Comparison of ENCODE assay signal across 9 cellular contexts in the genomic region with DNA sequence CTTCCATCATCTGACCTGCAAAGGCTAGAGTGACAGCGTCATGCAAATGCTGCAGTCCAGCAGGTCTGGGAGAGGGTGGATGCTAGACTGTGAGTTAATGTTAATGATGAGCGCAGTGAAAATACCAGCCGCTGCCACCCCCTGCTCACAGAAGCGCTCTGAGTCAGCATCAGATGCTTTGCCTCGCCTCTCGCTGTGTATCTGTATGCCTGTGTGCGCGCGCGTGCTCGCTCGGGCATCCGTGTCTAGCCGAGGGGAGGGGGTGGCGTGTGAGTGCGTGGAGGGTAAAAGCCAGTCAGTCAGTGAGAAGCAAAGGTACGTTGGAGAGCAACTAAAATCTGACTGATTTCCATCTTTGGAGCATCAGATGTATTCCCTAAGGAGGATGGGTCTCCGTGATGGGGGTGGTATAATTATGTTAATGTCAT.
DNase-seq lines count a peak whose midpoint lies in the region; TF ChIP-seq lines count a peak whose summit lies in the region.
"Had no signal": no experiment of that assay in that cellular context is flagged by ENCODE, and none has a peak within 500 bp of the region (broad histone marks: within the 10 kb centered on the region; RNA-seq: fewer than 3 reads in every experiment).

No MANE protein-coding gene starts in this region.

- H3K4me3 Mint-ChIP-seq in type B pancreatic cell, result no peak overlapping the region
- H3K4me3 Mint-ChIP-seq: dendritic cell treated with granulocyte-macrophage colony-stimulating factor and Interleukin-4, amounts not matched to agents 40 ng/mL and 50 ng/mL, for 4 days had no signal

- 8 to 12% methylated on average over 18 of the region's 18 CpGs for WGBS in ectodermal cell, 2 experiments
- 6 to 10% methylated on average over 18 of the region's 18 CpGs for WGBS in lower leg skin, 2 donors

- H3K9me3 ChIP-seq in ectodermal cell (ENCODE audit: control insufficient read depth, low read length), result no peaks in the 10 kb centered on the region

- H3K27me3 ChIP-seq in ectodermal cell (ENCODE audit: control insufficient read depth, insufficient read depth, low read length, poor library complexity, severe bottlenecking), result no peaks in the 10 kb centered on the region

- no peak overlapping the region for H3K27ac ChIP-seq in ectodermal cell (ENCODE audit: insufficient read depth, low read depth, low read length, poor library complexity, severe bottlenecking)

- intact Hi-C loops in lower leg skin (cut with DNase I; ENCODE audit: low total_unique reads), result no loop called here

- H3K36me3 ChIP-seq in ectodermal cell (ENCODE audit: control insufficient read depth, insufficient read depth, low read length), result no peaks in the 10 kb centered on the region

- no peak for TF ChIP-seq CTCF in lower leg skin (IDR thresholded peaks at IDR 0.05)
- no peak for TF ChIP-seq CTCF in type B pancreatic cell (conservative IDR thresholded peaks at IDR 0.05)

- H3K27me3 Mint-ChIP-seq in type B pancreatic cell, result no peaks in the 10 kb centered on the region
- H3K27me3 Mint-ChIP-seq: dendritic cell treated with granulocyte-macrophage colony-stimulating factor and Interleukin-4, amounts not matched to agents 40 ng/mL and 50 ng/mL, for 4 days had no signal

- TF ChIP-seq POLR2A in lower leg skin (IDR thresholded peaks at IDR 0.05), result no peak

- peak overlapping the region; percentile 29 for H3K4me3 ChIP-seq in ectodermal cell (ENCODE audit: insufficient read depth, low read depth, low read length)
- no peak overlapping the region for H3K4me3 ChIP-seq in lower leg skin (ENCODE audit: low read depth, poor library complexity, severe bottlenecking)

- H3K4me1 ChIP-seq in ectodermal cell (ENCODE audit: control insufficient read depth, insufficient read depth, low read length), result peaks cover 3% of the 10 kb centered on the region

- H3K9me3 Mint-ChIP-seq in type B pancreatic cell, result peaks cover 4% of the 10 kb centered on the region
- H3K9me3 Mint-ChIP-seq: dendritic cell treated with granulocyte-macrophage colony-stimulating factor and Interleukin-4, amounts not matched to agents 40 ng/mL and 50 ng/mL, for 4 days had no signal

- H3K4me1 Mint-ChIP-seq in type B pancreatic cell (ENCODE audit: unreplicated experiment), result peaks cover 14% of the 10 kb centered on the region

- H3K27ac Mint-ChIP-seq in type B pancreatic cell, result no peak overlapping the region
- H3K27ac Mint-ChIP-seq: dendritic cell treated with granulocyte-macrophage colony-stimulating factor and Interleukin-4, amounts not matched to agents 40 ng/mL and 50 ng/mL, for 4 days had no signal

- H3K36me3 Mint-ChIP-seq in type B pancreatic cell, result peaks cover 2% of the 10 kb centered on the region

- DNase-seq in D341Med (ENCODE audit: low spot score) (peak; percentile 25), NCI-H460 (ENCODE audit: extremely low read depth, low read depth) (peak; percentile 81), lower leg skin (ENCODE audit: low spot score in 2 of 2) (peak; percentile 83 to 94), type B pancreatic cell (ENCODE audit: extremely low spot score, unreplicated experiment) (peak; percentile 75), HUDEP-2 (lab: John Stamatoyannopoulos, UW; ENCODE audit: unreplicated experiment in 76 of 76) (no peak)
- no peak for DNase-seq in stimulated activated CD4-positive, alpha-beta T cell treated with anti-CD3 and anti-CD28 coated beads, Interleukin-2, amount 100 ng/mL, for 24 hours
- no peak for DNase-seq in activated CD8-positive, alpha-beta memory T cell treated with anti-CD3 and anti-CD28 coated beads, Interleukin-2, amount 50 U/mL, for 48 hours

Comparison
In these comparisons a context has a peak if more than half of its experiments do, and no peak if none do; other contexts are left out.
1. DNase-seq: peak in D341Med (single experiment), NCI-H460 (single experiment), lower leg skin (2 of 2) and type B pancreatic cell (single experiment); none in HUDEP-2 (0 of 76), stimulated activated CD4-positive, alpha-beta T cell treated with anti-CD3 and anti-CD28 coated beads, Interleukin-2, amount 100 ng/mL, for 24 hours (0 of 2) and activated CD8-positive, alpha-beta memory T cell treated with anti-CD3 and anti-CD28 coated beads, Interleukin-2, amount 50 U/mL, for 48 hours (single experiment).